Comparison of ENCODE assay signal across 10 cellular contexts in genomic region chr11:13216019-13217006, GRCh38.
DNase-seq lines count a peak whose midpoint lies in the region; ATAC-seq and TF ChIP-seq lines count a peak whose summit lies in the region.
"Had no signal": no experiment of that assay in that cellular context is flagged by ENCODE, and none has a peak within 500 bp of the region (broad histone marks: within the 10 kb centered on the region; RNA-seq: fewer than 3 reads in every experiment).

No MANE protein-coding gene starts in this region.

- no peaks in the 10 kb centered on the region for H3K4me1 ChIP-seq in MM.1S (ENCODE audit: low read length)

- no peak overlapping the region for H3K4me3 Mint-ChIP-seq in nephron progenitor cell
- H3K4me3 Mint-ChIP-seq: T-helper 1 cell treated with Interleukin-12 subunit alpha and Interleukin-12 subunit beta and Interleukin-4 antibody, amounts not matched to agents 30 μg/mL and 1 μg/mL, for 36 hours had no signal

- peaks cover 16% of the 10 kb centered on the region for H3K4me1 Mint-ChIP-seq in nephron progenitor cell

- H3K27me3 Mint-ChIP-seq in nephron progenitor cell (ENCODE audit: low read depth, poor library complexity) = peaks cover 9% of the 10 kb centered on the region

- H3F3A ChIP-seq in MM.1S (ENCODE audit: insufficient read depth, low read length) = no peaks in the 10 kb centered on the region

- H3K27ac Mint-ChIP-seq in nephron progenitor cell = no peak overlapping the region
- H3K27ac Mint-ChIP-seq: T-helper 1 cell treated with Interleukin-12 subunit alpha and Interleukin-12 subunit beta and Interleukin-4 antibody, amounts not matched to agents 30 μg/mL and 1 μg/mL, for 36 hours had no signal

- H3K79me2 ChIP-seq in MM.1S (ENCODE audit: low read length) = no peaks in the 10 kb centered on the region

- H3K27me3 ChIP-seq in MM.1S (replicated peaks; ENCODE audit: insufficient read depth, low read length) = no peaks in the 10 kb centered on the region

- no peaks in the 10 kb centered on the region for H3K9me3 ChIP-seq in MM.1S (replicated peaks; ENCODE audit: insufficient read depth, low read length)

- H3K4me3 ChIP-seq in fibroblast of pulmonary artery (replicated peaks; ENCODE audit: low read depth, low read length) (peak overlapping the region; percentile 17), MM.1S (ENCODE audit: low read length) (no peak overlapping the region)

- no peaks in the 10 kb centered on the region for H3K36me3 ChIP-seq in MM.1S (replicated peaks; ENCODE audit: insufficient read depth, low read length)

- H3K9me3 Mint-ChIP-seq in nephron progenitor cell = no peaks in the 10 kb centered on the region
- H3K9me3 Mint-ChIP-seq: T-helper 1 cell treated with Interleukin-12 subunit alpha and Interleukin-12 subunit beta and Interleukin-4 antibody, amounts not matched to agents 30 μg/mL and 1 μg/mL, for 36 hours had no signal

- H3K9ac ChIP-seq in MM.1S (ENCODE audit: low read length) = no peak overlapping the region

- no peaks in the 10 kb centered on the region for H4K20me1 ChIP-seq in MM.1S (ENCODE audit: insufficient read depth, low read length)

- H3K4me2 ChIP-seq in MM.1S (ENCODE audit: low read depth, low read length) = no peak overlapping the region

- peak; percentile 2 for TF ChIP-seq CTCF in fibroblast of pulmonary artery (IDR thresholded peaks at IDR 0.05; ENCODE audit: low read length, missing control alignments)
- no peak for TF ChIP-seq CTCF in nephron progenitor cell (IDR thresholded peaks at IDR 0.05)
- no peak for TF ChIP-seq CTCF in MM.1S (IDR thresholded peaks at IDR 0.05; ENCODE audit: low read length)

- no peak for ATAC-seq in HG02852 (IDR thresholded peaks at IDR 0.05; ENCODE audit: unreplicated experiment)

- H3K36me3 Mint-ChIP-seq in nephron progenitor cell (ENCODE audit: low read depth) = no peaks in the 10 kb centered on the region

- no peaks in the 10 kb centered on the region for H3K9me2 ChIP-seq in MM.1S (replicated peaks; ENCODE audit: insufficient read depth, low read length)

- no peak overlapping the region for H3K27ac ChIP-seq in MM.1S (ENCODE audit: low read length)

- H2AFZ ChIP-seq in MM.1S (ENCODE audit: low read length) = no peak overlapping the region

- DNase-seq in activated CD4-positive, alpha-beta T cell treated with anti-CD3 and anti-CD28 coated beads for 48 hours = peak; percentile 72
- DNase-seq in activated CD4-positive, alpha-beta T cell treated with anti-CD3 and anti-CD28 coated beads, Interleukin-2, amount 50 U/mL, for 4 hours = no peak
- peak; percentile 98 for DNase-seq in RPMI7951 (ENCODE audit: low read depth)
- peak; percentile 88 for DNase-seq in fibroblast of pulmonary artery (ENCODE audit: low read depth)
- peak; percentile 33 to 49 for DNase-seq in stimulated activated CD8-positive, alpha-beta memory T cell treated with anti-CD3 and anti-CD28 coated beads, Interleukin-2, amount 100 ng/mL, for 48 hours (ENCODE audit: low read depth in 2 of 2)
- no peak for DNase-seq in nephron progenitor cell
- no peak for DNase-seq in MM.1S
- DNase-seq: DMS79 treated with DMSO at 0.1 percent for 48 hours had no signal

Comparison
In these comparisons a context has a peak if more than half of its experiments do, and no peak if none do; other contexts are left out.
1. DNase-seq: peak in activated CD4-positive, alpha-beta T cell treated with anti-CD3 and anti-CD28 coated beads for 48 hours (single experiment), RPMI7951 (single experiment), fibroblast of pulmonary artery (single experiment) and stimulated activated CD8-positive, alpha-beta memory T cell treated with anti-CD3 and anti-CD28 coated beads, Interleukin-2, amount 100 ng/mL, for 48 hours (2 of 2); none in activated CD4-positive, alpha-beta T cell treated with anti-CD3 and anti-CD28 coated beads, Interleukin-2, amount 50 U/mL, for 4 hours (0 of 2), nephron progenitor cell (single experiment) and MM.1S (single experiment).